In the genomic region with DNA sequence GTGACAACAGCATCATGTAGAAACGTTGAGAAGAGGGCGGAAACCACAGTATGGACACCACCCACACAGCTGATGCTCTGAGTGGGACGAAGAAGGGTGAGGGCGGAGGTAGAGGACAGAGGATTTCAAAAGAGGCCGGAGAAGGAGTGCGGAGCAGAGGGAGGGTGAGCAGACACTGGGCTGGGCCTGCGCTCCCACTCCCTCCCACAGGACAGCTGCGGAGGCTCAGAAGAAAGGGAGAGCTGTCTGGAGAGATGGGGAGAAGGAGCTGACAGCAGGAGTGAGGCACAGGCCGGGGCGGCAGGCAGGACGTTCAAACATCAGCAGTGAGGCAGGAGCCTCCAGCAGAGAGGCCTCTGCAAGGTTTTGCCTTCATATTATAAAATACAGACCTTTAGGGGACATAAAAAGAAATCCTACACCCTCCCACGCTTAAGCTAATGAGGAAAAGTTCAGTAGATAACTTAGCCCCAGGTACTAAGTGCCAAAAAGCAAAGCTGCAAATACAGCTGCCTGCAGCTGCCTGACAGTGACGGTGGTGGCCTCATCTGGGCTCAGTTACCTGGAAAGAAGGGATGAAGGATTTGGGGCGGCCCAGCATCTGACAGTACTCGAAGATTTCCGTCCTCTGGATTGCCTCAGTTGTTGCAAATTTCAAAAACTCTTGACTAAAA, we compare ENCODE assay signal across 1 cellular context.
TF ChIP-seq lines count a peak whose summit lies in the region.

No MANE protein-coding gene starts in this region.

TF ChIP-seq in IMR-90, 13 proteins besides CTCF, POLR2A, EP300 and RAD21 (continued from another document):
- TF ChIP-seq, protein P1, sequence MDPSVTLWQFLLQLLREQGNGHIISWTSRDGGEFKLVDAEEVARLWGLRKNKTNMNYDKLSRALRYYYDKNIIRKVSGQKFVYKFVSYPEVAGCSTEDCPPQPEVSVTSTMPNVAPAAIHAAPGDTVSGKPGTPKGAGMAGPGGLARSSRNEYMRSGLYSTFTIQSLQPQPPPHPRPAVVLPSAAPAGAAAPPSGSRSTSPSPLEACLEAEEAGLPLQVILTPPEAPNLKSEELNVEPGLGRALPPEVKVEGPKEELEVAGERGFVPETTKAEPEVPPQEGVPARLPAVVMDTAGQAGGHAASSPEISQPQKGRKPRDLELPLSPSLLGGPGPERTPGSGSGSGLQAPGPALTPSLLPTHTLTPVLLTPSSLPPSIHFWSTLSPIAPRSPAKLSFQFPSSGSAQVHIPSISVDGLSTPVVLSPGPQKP (IDR thresholded peaks at IDR 0.05; ENCODE audit: borderline replicate concordance, low read depth, low read length): no peak
